In the genomic region with DNA sequence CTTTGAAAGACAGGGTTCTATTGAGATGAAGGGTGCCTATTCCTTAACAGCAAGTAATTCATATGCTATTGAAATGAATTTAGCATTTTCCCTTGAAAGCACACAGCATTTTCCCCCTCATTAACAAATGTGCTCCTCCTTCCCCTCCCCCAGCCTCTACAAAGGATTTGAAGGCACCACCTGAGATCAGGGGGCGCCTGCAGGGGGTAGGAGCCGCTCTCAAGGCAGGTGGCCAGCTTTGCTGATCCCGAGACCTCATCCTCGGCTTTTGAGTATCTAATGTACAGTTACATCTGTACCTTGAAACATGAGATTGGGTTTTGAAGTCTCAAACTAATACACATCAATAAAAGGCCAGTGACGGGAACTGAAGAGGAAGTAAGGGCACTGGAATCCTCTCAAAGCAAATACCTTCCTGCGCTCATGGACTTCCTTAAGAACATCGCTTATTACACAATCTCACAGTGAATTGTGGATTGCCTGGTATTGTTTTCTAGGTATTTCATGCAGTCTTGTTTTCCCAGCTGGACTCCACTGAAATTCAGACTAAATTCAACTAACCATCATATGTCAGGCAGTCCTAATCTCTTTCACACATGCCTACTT, we compare ENCODE assay signal across 21 cellular contexts.
DNase-seq lines count a peak whose midpoint lies in the region; ATAC-seq lines count a peak whose summit lies in the region.
"Had no signal": no experiment of that assay in that cellular context is flagged by ENCODE, and none has a peak within 500 bp of the region (broad histone marks: within the 10 kb centered on the region; RNA-seq: fewer than 3 reads in every experiment).

No MANE protein-coding gene starts in this region.

- peak overlapping the region; percentile 36 for H2BK12ac ChIP-seq in trophoblast cell (ENCODE audit: low read length)

- H3K79me2 ChIP-seq in trophoblast cell (ENCODE audit: control insufficient read depth, insufficient read depth, low read length, poor library complexity): no peaks in the 10 kb centered on the region

- H4K91ac ChIP-seq in trophoblast cell (ENCODE audit: low read depth, low read length): no peak overlapping the region

- no peak overlapping the region for H3K23ac ChIP-seq in trophoblast cell (ENCODE audit: low read length)

- H3K9me3 ChIP-seq in trophoblast cell (ENCODE audit: insufficient read depth, low read depth, low read length): peaks cover 2% of the 10 kb centered on the region
- H3K9me3 ChIP-seq: HAP-1, stomach had no signal

- peaks cover 17 to 19% of the 10 kb centered on the region in 2 experiments for H3K4me1 ChIP-seq in trophoblast cell (ENCODE audit: control insufficient read depth in 1 of 2, insufficient read depth in 2 of 2, low read length in 2 of 2)
- H3K4me1 ChIP-seq: HAP-1 had no signal

- no peak overlapping the region for H4K12ac ChIP-seq in trophoblast cell (ENCODE audit: low read depth, low read length)

- H3K9ac ChIP-seq in trophoblast cell (ENCODE audit: low read length): no peak overlapping the region

- no peak overlapping the region for H3K27ac ChIP-seq in trophoblast cell (ENCODE audit: low read depth, low read length)
- H3K27ac ChIP-seq: 22Rv1, skin epidermis, stomach had no signal

- DNase-seq in DMS79 treated with DMSO at 0.1 percent for 48 hours (lab: John Stamatoyannopoulos, UW) (peak; percentile 18), DMS79 (lab: John Stamatoyannopoulos, UW) (no peak), NCI-H524 (lab: John Stamatoyannopoulos, UW) (peak; percentile 86 to 95), glomerular endothelial cell (ENCODE audit: extremely low read depth, low read depth, low spot score) (peak; percentile 33), trophoblast cell (peak in 1 of 2 donors; percentile 37), DMS 273 treated with DMSO at 0.1 percent for 48 hours (lab: John Stamatoyannopoulos, UW) (no peak)
- DNase-seq: activated CD4-positive, alpha-beta T cell treated with anti-CD3 and anti-CD28 coated beads for 36 hours; activated naive CD4-positive, alpha-beta T cell treated with anti-CD3 and anti-CD28 coated beads, Interleukin-2, amount 10 ng/mL, durations not matched to agents 7 days and 5 days; activated T-cell treated with anti-CD3 and anti-CD28 coated beads, Interleukin-2, amount 50 U/mL, for 72 hours; anterior cingulate cortex; effector memory CD4-positive, alpha-beta T cell; left ventricle myocardium superior; NCI-H187; NCI-H510A; stimulated activated CD4-positive, alpha-beta T cell treated with anti-CD3 and anti-CD28 coated beads, Interleukin-4, amount 100 ng/mL, for 1 hour; stomach had no signal

- peaks cover 11% of the 10 kb centered on the region for H3K79me1 ChIP-seq in trophoblast cell (ENCODE audit: low read length)

- no peak overlapping the region for H3K14ac ChIP-seq in trophoblast cell (ENCODE audit: low read length)

- no peak overlapping the region for H2BK5ac ChIP-seq in trophoblast cell (ENCODE audit: low read depth, low read length, poor library complexity)

- H4K8ac ChIP-seq in trophoblast cell (ENCODE audit: low read depth, low read length): no peak overlapping the region

- H3K4me3 ChIP-seq in trophoblast cell (ENCODE audit: low read depth, low read length): no peak overlapping the region
- H3K4me3 ChIP-seq: HAP-1, skin epidermis, stomach had no signal

- no peak overlapping the region for H3K18ac ChIP-seq in trophoblast cell (ENCODE audit: low read length)

- no peaks in the 10 kb centered on the region for H3K27me3 ChIP-seq in trophoblast cell (ENCODE audit: insufficient read depth, low read length)

- no peak overlapping the region for H3K4me2 ChIP-seq in trophoblast cell (ENCODE audit: low read length)

- ATAC-seq in GM18867 (IDR thresholded peaks at IDR 0.05; ENCODE audit: unreplicated experiment) (no peak), HG03457 (IDR thresholded peaks at IDR 0.05; ENCODE audit: unreplicated experiment) (no peak)
- ATAC-seq: activated CD4-positive, alpha-beta T cell treated with anti-CD3 and anti-CD28 coated beads for 36 hours; activated T-cell treated with anti-CD3 and anti-CD28 coated beads, Interleukin-2, amount 50 U/mL, for 72 hours; left ventricle myocardium superior had no signal

- H2BK120ac ChIP-seq in trophoblast cell (ENCODE audit: insufficient read depth, low read length, poor library complexity): peak overlapping the region; percentile 17

- no CpG with 5 or more reads among the region's 7 CpGs for WGBS in trophoblast cell (ENCODE audit: extremely low coverage, insufficient coverage, insufficient read length)

- no peak overlapping the region for H3K4ac ChIP-seq in trophoblast cell (ENCODE audit: low read depth, low read length)

- no peak overlapping the region for H2AK5ac ChIP-seq in trophoblast cell (ENCODE audit: low read length)

- H3K36me3 ChIP-seq in trophoblast cell (ENCODE audit: control insufficient read depth in 1 of 2, insufficient read depth in 2 of 2, low read length in 2 of 2): no peaks in the 10 kb centered on the region
- H3K36me3 ChIP-seq: HAP-1, stomach had no signal

- no peak overlapping the region for H2AFZ ChIP-seq in trophoblast cell (ENCODE audit: insufficient read depth, low read length, poor library complexity)

Comparison
In these comparisons a context has a peak if more than half of its experiments do, and no peak if none do; other contexts are left out.
1. DNase-seq: peak in DMS79 treated with DMSO at 0.1 percent for 48 hours (single experiment), NCI-H524 (2 of 2) and glomerular endothelial cell (single experiment); none in DMS79 (single experiment) and DMS 273 treated with DMSO at 0.1 percent for 48 hours (single experiment).